ENCODE assay signal across 18 cellular contexts in the genomic region with DNA sequence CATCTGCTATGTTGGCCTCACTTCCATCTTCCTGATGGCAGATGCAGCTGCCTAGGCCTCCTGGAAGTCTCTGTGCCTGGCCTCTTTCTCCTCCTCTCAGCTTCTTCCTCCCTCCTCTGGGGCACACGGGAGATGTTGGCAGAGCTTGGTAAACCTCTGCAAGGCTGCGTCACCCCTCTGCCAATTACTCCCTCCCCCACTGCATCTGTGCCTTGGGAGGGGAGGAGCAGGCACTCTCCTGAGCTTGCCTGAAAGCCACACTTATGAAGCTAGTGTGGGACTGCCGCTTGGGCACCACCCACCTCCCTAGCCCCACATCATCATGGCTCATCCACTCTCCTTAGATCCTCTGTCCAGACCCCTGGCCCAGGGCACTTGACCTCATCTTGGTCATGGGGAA. TPM values are rescaled to one million over a fixed set of nuclear protein-coding genes. Genes with fewer than 3 reads are reported as not detected.
DNase-seq lines count a peak whose midpoint lies in the region; ATAC-seq, FAIRE-seq and TF ChIP-seq lines count a peak whose summit lies in the region.
"Had no signal": no experiment of that assay in that cellular context is flagged by ENCODE, and none has a peak within 500 bp of the region (broad histone marks: within the 10 kb centered on the region; RNA-seq: fewer than 3 reads in every experiment).

No MANE protein-coding gene starts in this region.

- FAIRE-seq in HepG2 (lab: Jason Lieb, UNC): no peak

- TF ChIP-seq CTCF in Caco-2 (IDR thresholded peaks at IDR 0.05; ENCODE audit: insufficient read depth in 1 of 2, low read depth in 1 of 2, low read length in 1 of 2, severe bottlenecking in 1 of 2, unreplicated experiment in 1 of 2) (no peak), HepG2 (CRISPR knock-in tag; IDR thresholded peaks at IDR 0.05) (no peak), BE2C (IDR thresholded peaks at IDR 0.05; ENCODE audit: low read depth, low read length) (no peak)

- no peak for TF ChIP-seq RAD21 in HepG2 (CRISPR knock-in tag; IDR thresholded peaks at IDR 0.05)

- H3K79me2 ChIP-seq in HepG2 (ENCODE audit: insufficient read depth, low read length): peaks cover 14% of the 10 kb centered on the region

- H3K36me3 ChIP-seq in Caco-2 (ENCODE audit: control insufficient read depth, insufficient read depth, low read length) (no peaks in the 10 kb centered on the region), HepG2 (replicated peaks in 1 of 2; ENCODE audit: control insufficient read depth in 1 of 2, insufficient read depth in 2 of 2, low read length in 2 of 2) (peaks cover 2 to 5% of the 10 kb centered on the region in 2 experiments; a peak in 1 of 5 replicates), BE2C (no peaks in the 10 kb centered on the region)
- H3K36me3 ChIP-seq: HAP-1 had no signal

- peak overlapping the region; percentile 61; the same call in 1 of the 2 replicates for H3K4me2 ChIP-seq in HepG2 (ENCODE audit: low read depth, low read length)

- no peaks in the 10 kb centered on the region for H3K27me3 Mint-ChIP-seq in Caco-2 (ENCODE audit: insufficient read depth, unreplicated experiment)

- 88% methylated on average over 3 of the region's 3 CpGs for WGBS in HepG2 (ENCODE audit: low lambda C conversion rate)

- ATAC-seq in HepG2: no peak
- peak; percentile 19 for ATAC-seq in stimulated activated effector memory CD8-positive, alpha-beta T cell treated with anti-CD3 and anti-CD28 coated beads, Interleukin-12 subunit alpha, Interleukin-12 subunit beta, amount 100 ng/mL, for 72 hours
- ATAC-seq: Panc1, Right ventricle myocardium inferior had no signal

- H4K20me1 ChIP-seq in HepG2 (ENCODE audit: insufficient read depth, low read length): no peaks in the 10 kb centered on the region

- H3K9me3 Mint-ChIP-seq in Caco-2 (ENCODE audit: unreplicated experiment): no peaks in the 10 kb centered on the region
- no peaks in the 10 kb centered on the region for H3K9me3 Mint-ChIP-seq in stimulated activated effector memory CD8-positive, alpha-beta T cell treated with anti-CD3 and anti-CD28 coated beads, Interleukin-12 subunit alpha, Interleukin-12 subunit beta, amount 100 ng/mL, for 72 hours

- no TSS peak for BruUV-seq in Caco-2 (replicated peaks; lab: Mats Ljungman, UMichigan)
- BruUV-seq in HepG2 (replicated peaks; lab: Mats Ljungman, UMichigan): no TSS peak

- H3K4me3 Mint-ChIP-seq in Caco-2 (ENCODE audit: unreplicated experiment): no peak overlapping the region
- H3K4me3 Mint-ChIP-seq in stimulated activated effector memory CD8-positive, alpha-beta T cell treated with anti-CD3 and anti-CD28 coated beads, Interleukin-12 subunit alpha, Interleukin-12 subunit beta, amount 100 ng/mL, for 72 hours: no peak overlapping the region

- peaks cover 6% of the 10 kb centered on the region for H3K4me1 ChIP-seq in Caco-2
- H3K4me1 ChIP-seq in HepG2 (ENCODE audit: insufficient read depth, low read length): peaks cover 78% of the 10 kb centered on the region
- peaks cover 7% of the 10 kb centered on the region for H3K4me1 ChIP-seq in BE2C
- H3K4me1 ChIP-seq: HAP-1 had no signal

- peaks cover 21% of the 10 kb centered on the region for H3K4me1 Mint-ChIP-seq in Caco-2 (ENCODE audit: low read depth, unreplicated experiment)
- H3K4me1 Mint-ChIP-seq in stimulated activated effector memory CD8-positive, alpha-beta T cell treated with anti-CD3 and anti-CD28 coated beads, Interleukin-12 subunit alpha, Interleukin-12 subunit beta, amount 100 ng/mL, for 72 hours: no peaks in the 10 kb centered on the region

- H3K27ac ChIP-seq in HepG2 (ENCODE audit: extremely low read length, insufficient read depth, low read length): peak overlapping the region; percentile 62
- H3K27ac ChIP-seq: C4-2B had no signal

- H3K36me3 Mint-ChIP-seq in Caco-2 (ENCODE audit: insufficient read depth, unreplicated experiment): no peaks in the 10 kb centered on the region
- no peaks in the 10 kb centered on the region for H3K36me3 Mint-ChIP-seq in stimulated activated effector memory CD8-positive, alpha-beta T cell treated with anti-CD3 and anti-CD28 coated beads, Interleukin-12 subunit alpha, Interleukin-12 subunit beta, amount 100 ng/mL, for 72 hours

- CTCF ChIA-PET in Caco-2 (lab: Charles Lee) (no interaction called here), HepG2 (lab: Yijun Ruan, JAX; ENCODE audit: low intra/inter-chr PET ratio, low total read pairs) (no interaction called here)

- H3K27ac Mint-ChIP-seq in Caco-2 (ENCODE audit: unreplicated experiment): peak overlapping the region; percentile 32
- no peak overlapping the region for H3K27ac Mint-ChIP-seq in stimulated activated effector memory CD8-positive, alpha-beta T cell treated with anti-CD3 and anti-CD28 coated beads, Interleukin-12 subunit alpha, Interleukin-12 subunit beta, amount 100 ng/mL, for 72 hours

- no peak overlapping the region for H3K9ac ChIP-seq in HepG2 (ENCODE audit: insufficient read depth, low read depth, low read length)

- no peak for TF ChIP-seq POLR2A in HepG2 (IDR thresholded peaks at IDR 0.05; ENCODE audit: insufficient read depth in 1 of 2, low read depth in 2 of 2, low read length in 2 of 2)

- H3K27me3 ChIP-seq in Caco-2 (replicated peaks; ENCODE audit: control insufficient read depth, insufficient read depth, low read length) (no peaks in the 10 kb centered on the region), HepG2 (ENCODE audit: control insufficient read depth in 1 of 2, insufficient read depth in 2 of 2, low read length in 2 of 2) (no peaks in the 10 kb centered on the region), BE2C (no peaks in the 10 kb centered on the region)

- H2AFZ ChIP-seq in HepG2 (ENCODE audit: low read length): no peak overlapping the region

- TF ChIP-seq EP300 in HepG2 (IDR thresholded peaks at IDR 0.05; ENCODE audit: low read depth in 2 of 2, low read length in 2 of 2) (no peak), HepG2 (CRISPR knock-in tag; IDR thresholded peaks at IDR 0.05; ENCODE audit: borderline replicate concordance) (no peak)

- in situ Hi-C loops in HepG2 (cut with HindIII; ENCODE audit: extremely low pct_ligation_motif_present, low pct_unique_long_range_greater_than_20kb): no loop called here

- DNase-seq in Caco-2 (no peak), M059J (ENCODE audit: low read depth) (peak; percentile 41), HepG2 (ENCODE audit: low spot score) (no peak), medulla oblongata (ENCODE audit: extremely low spot score) (no peak), BE2C (no peak)
- no peak for DNase-seq in stimulated activated effector memory CD8-positive, alpha-beta T cell treated with anti-CD3 and anti-CD28 coated beads, Interleukin-12 subunit alpha, Interleukin-12 subunit beta, amount 100 ng/mL, for 72 hours (ENCODE audit: low spot score in 2 of 2)
- DNase-seq in stimulated activated CD4-positive, alpha-beta T cell treated with anti-CD3 and anti-CD28 coated beads, Interleukin-12 subunit alpha, Interleukin-12 subunit beta, amount 100 ng/mL, for 4 hours: no peak
- DNase-seq: COR-L47, DMS53, IMR-90, Karpas-422, NCI-H1105, NCI-H1930, NCI-H524 had no signal

- H3K4me3 ChIP-seq in Caco-2 (ENCODE audit: low read depth, low read length) (no peak overlapping the region), HepG2 (replicated peaks in 1 of 3; ENCODE audit: insufficient read depth in 1 of 3, low read depth in 2 of 3, low read length in 3 of 3) (no peak overlapping the region), BE2C (ENCODE audit: low read depth, low read length) (no peak overlapping the region)
- H3K4me3 ChIP-seq: HAP-1 had no signal

- H3K9me3 ChIP-seq in Caco-2 (no peaks in the 10 kb centered on the region), HepG2 (ENCODE audit: low read length) (no peaks in the 10 kb centered on the region), BE2C (no peaks in the 10 kb centered on the region)
- H3K9me3 ChIP-seq: HAP-1 had no signal

- intact Hi-C loops in Caco-2 (cut with micrococcal nuclease; ENCODE audit: unreplicated experiment): no loop called here
- intact Hi-C loops in HepG2 (cut with micrococcal nuclease; ENCODE audit: unreplicated experiment): no loop called here

- POLR2A ChIA-PET in Caco-2 (lab: Charles Lee): no interaction called here
- POLR2A ChIA-PET in HepG2 (lab: Yijun Ruan, JAX): no interaction called here

TF ChIP-seq in HepG2, 621 proteins besides CTCF, POLR2A, EP300 and RAD21 (continues in another document):
- no peak for TF ChIP-seq RCOR2 (CRISPR knock-in tag; IDR thresholded peaks at IDR 0.05)
- TF ChIP-seq SNAI1 (CRISPR knock-in tag; IDR thresholded peaks at IDR 0.05; ENCODE audit: borderline replicate concordance): no peak
- no peak for TF ChIP-seq ZNF34 (CRISPR knock-in tag; IDR thresholded peaks at IDR 0.05; ENCODE audit: borderline replicate concordance)
- no peak for TF ChIP-seq EZH2 (conservative IDR thresholded peaks at IDR 0.05; ENCODE audit: low read depth, low read length)
- TF ChIP-seq CBFB (CRISPR knock-in tag; IDR thresholded peaks at IDR 0.05): no peak

RNA-seq across cellular contexts. Expression of gene TMEM51, which starts 7.4 kb away (rescaled TPM):
- total RNA-seq in Caco-2 (2022): 24.7 and 25.0 TPM in 2 replicates
- 18.7 and 22.2 TPM in 2 replicates for total RNA-seq in M059J (2014; rRNA removed; shearing (Covaris generic))
- total RNA-seq in HepG2 (2016; rRNA removed; fragmentation: Illumina TruSeq; extraction: Trizol): 6.3 and 12.2 TPM in 2 replicates
- total RNA-seq in HepG2 (2016; cell fraction: cytosol; rRNA removed; fragmentation: Illumina TruSeq; extraction: Trizol; ENCODE audit: low read depth): 2.6 and 2.8 TPM in 2 replicates
- 7.0 and 9.8 TPM in 2 replicates for total RNA-seq in HepG2 (2016; cell fraction: insoluble cytoplasmic fraction; rRNA removed; fragmentation: Illumina TruSeq; extraction: Trizol)
- total RNA-seq in HepG2 (2016; cell fraction: membrane; rRNA removed; fragmentation: Illumina TruSeq; extraction: Trizol): 5.3 and 6.5 TPM in 2 replicates
- 9.7 and 11.5 TPM in 2 replicates for total RNA-seq in HepG2 (2016; cell fraction: nucleus; rRNA removed; fragmentation: Illumina TruSeq; extraction: Trizol)
- 18.5 and 22.3 TPM in 2 replicates for polyA plus RNA-seq in HepG2 (2011; rRNA removed)
- polyA plus RNA-seq in HepG2 (2011; cell fraction: cytosol; rRNA removed): 20.1 and 23.4 TPM in 2 replicates
- 14.3 and 18.6 TPM in 2 replicates for polyA plus RNA-seq in HepG2 (2011; cell fraction: nucleus; rRNA removed)
- polyA plus RNA-seq in HepG2 (2012): 8.0 and 11.2 TPM in 2 replicates
- polyA plus RNA-seq in HepG2 (2016; cell fraction: cytosol; fragmentation: Illumina TruSeq; extraction: Trizol; ENCODE audit: low read depth): 1.9 and 2.3 TPM in 2 replicates
- 8.4 and 8.6 TPM in 2 replicates for polyA plus RNA-seq in HepG2 (2016; cell fraction: insoluble cytoplasmic fraction; fragmentation: Illumina TruSeq; extraction: Trizol; ENCODE audit: low read depth)
- polyA plus RNA-seq in HepG2 (2016; cell fraction: membrane; fragmentation: Illumina TruSeq; extraction: Trizol; ENCODE audit: low read depth): 3.7 and 4.9 TPM in 2 replicates
- 23.6 and 23.8 TPM in 2 replicates for polyA plus RNA-seq in HepG2 (2016; cell fraction: nucleus; fragmentation: Illumina TruSeq; extraction: Trizol; ENCODE audit: insufficient read depth, low read depth)
- 3.2 and 18.3 TPM in 2 replicates for polyA minus RNA-seq in HepG2 (2011; rRNA and poly(A)+ RNA removed; ENCODE audit: low replicate concordance)
- 8.7 and 9.4 TPM in 2 replicates for polyA minus RNA-seq in HepG2 (2011; cell fraction: cytosol; rRNA and poly(A)+ RNA removed)
- 8.6 and 9.4 TPM in 2 replicates for polyA minus RNA-seq in HepG2 (2011; cell fraction: nucleus; rRNA and poly(A)+ RNA removed)
- 47.7 TPM for polyA plus RNA-seq in BE2C (2012; ENCODE audit: insufficient read depth, insufficient read length, low read depth)
